14 cellular contexts compared by ENCODE assay signal in the genomic region with DNA sequence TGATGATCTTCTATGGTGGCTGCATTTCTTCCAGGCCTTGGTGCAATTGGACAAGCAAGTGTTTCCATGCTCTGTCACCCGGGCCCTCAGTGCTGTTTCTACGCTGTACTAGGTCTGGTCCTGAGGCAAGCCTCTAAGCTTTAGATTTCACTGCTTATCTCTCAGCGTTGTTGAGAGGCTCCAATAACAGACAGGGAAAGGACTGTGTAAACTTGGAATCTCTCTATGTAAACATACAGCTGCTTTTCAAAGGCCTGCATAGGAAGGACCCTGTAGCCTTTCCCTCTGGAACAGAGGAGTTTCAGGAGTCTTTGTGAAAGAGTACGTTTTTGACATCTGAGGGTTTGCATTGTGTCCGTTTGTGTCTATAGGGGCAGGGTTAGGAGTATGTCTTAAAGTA. TPM values are rescaled to one million over a fixed set of nuclear protein-coding genes. Genes with fewer than 3 reads are reported as not detected.
DNase-seq lines count a peak whose midpoint lies in the region; TF ChIP-seq lines count a peak whose summit lies in the region.
"Had no signal": no experiment of that assay in that cellular context is flagged by ENCODE, and none has a peak within 500 bp of the region (broad histone marks: within the 10 kb centered on the region; RNA-seq: fewer than 3 reads in every experiment).

No MANE protein-coding gene starts in this region.

- TF ChIP-seq POLR2A in esophagus squamous epithelium (IDR thresholded peaks at IDR 0.05) (no peak), suprapubic skin (IDR thresholded peaks at IDR 0.05) (no peak)

- H3K27ac ChIP-seq in esophagus squamous epithelium (peak overlapping the region; percentile 44 to 89 (median 84)), suprapubic skin (peak overlapping the region; percentile 1)
- H3K27ac ChIP-seq: body of pancreas had no signal

- intact Hi-C loops in esophagus squamous epithelium (cut with DNase I), result no loop called here
- intact Hi-C loops in Calu3 (cut with micrococcal nuclease; ENCODE audit: unreplicated experiment), result loop anchor here (5.0 kb wide), 2 partner anchors 905 to 1000 kb away; no protein-coding TSS in a partner anchor

- H3K9me3 ChIP-seq in esophagus squamous epithelium (no peaks in the 10 kb centered on the region), suprapubic skin (no peaks in the 10 kb centered on the region)
- H3K9me3 ChIP-seq: body of pancreas had no signal

- H3K4me3 ChIP-seq in esophagus squamous epithelium (peak overlapping the region in 2 of 4 donors; percentile 5 to 64), suprapubic skin (no peak overlapping the region)
- H3K4me3 ChIP-seq: body of pancreas had no signal

- H3K36me3 ChIP-seq in esophagus squamous epithelium (no peaks in the 10 kb centered on the region), suprapubic skin (no peaks in the 10 kb centered on the region)

- TF ChIP-seq CTCF in esophagus squamous epithelium (IDR thresholded peaks at IDR 0.05), result no peak
- no peak for TF ChIP-seq CTCF in suprapubic skin (IDR thresholded peaks at IDR 0.05)
- no peak for TF ChIP-seq CTCF in Calu3 (IDR thresholded peaks at IDR 0.05; ENCODE audit: unreplicated experiment)

- H3K27ac Mint-ChIP-seq in Calu3 (ENCODE audit: unreplicated experiment), result no peak overlapping the region

- no peak overlapping the region for H3K4me3 Mint-ChIP-seq in Calu3 (ENCODE audit: low read depth, unreplicated experiment)

- no peak for TF ChIP-seq EP300 in suprapubic skin (IDR thresholded peaks at IDR 0.05)

- WGBS in esophagus squamous epithelium, 2 donors, result 81 to 87% methylated on average over 4 to 5 of the region's 5 CpGs
- 83% methylated on average over 5 of the region's 5 CpGs for WGBS in suprapubic skin

- H3K36me3 Mint-ChIP-seq in Calu3 (ENCODE audit: insufficient read depth, unreplicated experiment), result peaks cover 8% of the 10 kb centered on the region

- CTCF ChIA-PET in Calu3 (lab: Charles Lee), result interaction anchor here (1.0 to 1.6 kb wide), 2 partner anchors 57 to 925 kb away, joined by 3 to 12 read pairs; no protein-coding TSS in a partner anchor

- H3K27me3 ChIP-seq in esophagus squamous epithelium, result peaks cover 0 to 43% (median 0%) of the 10 kb centered on the region in 4 donors
- peaks cover 4% of the 10 kb centered on the region for H3K27me3 ChIP-seq in suprapubic skin

- no TSS peak for BruUV-seq in Calu3 (replicated peaks; lab: Mats Ljungman, UMichigan)

- DNase-seq in NCI-H526 (lab: John Stamatoyannopoulos, UW), result peak; percentile 16 to 24
- no peak for DNase-seq in NCI-H526 treated with DMSO at 0.1 percent for 48 hours (lab: John Stamatoyannopoulos, UW)
- peak; percentile 94 to 99 for DNase-seq in NCI-H446 (lab: John Stamatoyannopoulos, UW)
- no peak for DNase-seq in esophagus squamous epithelium (lab: John Stamatoyannopoulos, UW)
- no peak for DNase-seq in suprapubic skin (ENCODE audit: low spot score in 2 of 2)
- no peak for DNase-seq in Calu3
- DNase-seq in activated effector memory CD4-positive, alpha-beta T cell treated with anti-CD3 and anti-CD28 coated beads, Interleukin-2, amount 50 U/mL, for 16 hours, result no peak
- DNase-seq in medulla oblongata (ENCODE audit: extremely low spot score), result no peak
- DNase-seq: activated CD4-positive, alpha-beta T cell treated with anti-CD3 and anti-CD28 coated beads, Interleukin-2, amount 50 U/mL, for 1 hour; body of pancreas; KBM-7; NCI-H2081 treated with DMSO at 0.1 percent for 48 hours; stimulated activated CD4-positive, alpha-beta T cell treated with anti-CD3 and anti-CD28 coated beads, Interleukin-12 subunit alpha, Interleukin-12 subunit beta, amount 100 ng/mL, for 4 hours had no signal

- H3K4me1 Mint-ChIP-seq in Calu3 (ENCODE audit: low read depth, unreplicated experiment), result peaks cover 13% of the 10 kb centered on the region

- H3K4me1 ChIP-seq in esophagus squamous epithelium (peaks cover 8 to 60% (median 19%) of the 10 kb centered on the region in 3 donors), suprapubic skin (peaks cover 49% of the 10 kb centered on the region)

- H3K9me3 Mint-ChIP-seq in Calu3 (ENCODE audit: low read depth, unreplicated experiment), result no peaks in the 10 kb centered on the region

- no peaks in the 10 kb centered on the region for H3K27me3 Mint-ChIP-seq in Calu3 (ENCODE audit: unreplicated experiment)

RNA-seq across cellular contexts. Expression of gene NFIB, which starts 38.6 kb away (rescaled TPM):
- total RNA-seq in esophagus squamous epithelium (10 to 100 TPM; 16.8 to 38.1 (median 23.0) TPM), suprapubic skin (100 to 1,000 TPM in 2 of 4 donors, 10 to 100 TPM in 2; 90.4 to 204 (median 112) TPM), Calu3 (2022) (75.8 and 76.2 TPM in 2 replicates)
- total RNA-seq: T-helper 2 cell treated with Interferon-gamma antibody and Interleukin-4, amounts not matched to agents 100 ng/mL and 5 ng/mL, for 36 hours had no signal

Comparison
In these comparisons a context has a peak if more than half of its experiments do, and no peak if none do; other contexts are left out.
1. DNase-seq: peak in NCI-H526 (2 of 2) and NCI-H446 (2 of 2); none in NCI-H526 treated with DMSO at 0.1 percent for 48 hours (single experiment), esophagus squamous epithelium (single experiment), suprapubic skin (0 of 2), Calu3 (single experiment), activated effector memory CD4-positive, alpha-beta T cell treated with anti-CD3 and anti-CD28 coated beads, Interleukin-2, amount 50 U/mL, for 16 hours (single experiment) and medulla oblongata (single experiment).